In the genomic region with DNA sequence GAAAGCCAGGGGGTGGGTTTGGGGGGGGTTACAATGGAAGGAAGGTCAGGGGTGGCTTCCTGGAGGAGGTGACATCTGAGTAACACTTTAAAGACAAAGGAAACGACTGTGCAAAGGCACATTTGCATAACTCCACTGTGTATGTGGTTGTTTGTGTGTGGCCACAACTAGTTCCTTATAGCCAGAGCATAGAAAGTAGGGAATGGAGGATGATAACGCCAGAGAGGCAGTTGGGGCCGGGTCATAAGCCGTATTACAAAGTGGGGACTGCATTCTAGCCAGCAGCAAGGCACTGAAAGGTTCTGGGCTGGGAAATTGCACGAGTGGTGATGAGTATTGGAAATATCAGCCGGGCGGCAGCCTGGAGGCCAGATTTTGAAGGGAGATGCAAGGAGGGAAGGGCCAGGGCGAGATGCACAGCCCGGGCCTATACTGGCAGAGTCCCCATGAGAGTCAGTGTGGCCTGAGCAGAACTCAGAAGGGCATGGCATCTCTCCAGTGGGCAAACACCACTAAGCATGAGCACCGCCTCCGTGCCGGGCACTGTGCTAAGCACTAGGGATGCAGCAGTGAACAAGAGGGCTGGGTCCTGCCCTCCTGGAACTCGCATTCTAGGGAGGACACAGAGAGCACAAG, we compare ENCODE assay signal across 8 cellular contexts. TPM values are rescaled to one million over a fixed set of nuclear protein-coding genes. Genes with fewer than 3 reads are reported as not detected.
DNase-seq lines count a peak whose midpoint lies in the region; ATAC-seq and TF ChIP-seq lines count a peak whose summit lies in the region.

No MANE protein-coding gene starts in this region.

- peak overlapping the region; percentile 42 for H3K4me3 ChIP-seq in CD4-positive, CD25-positive, alpha-beta regulatory T cell (ENCODE audit: low read depth, low read length)

- ATAC-seq in CD4-positive, CD25-positive, alpha-beta regulatory T cell (ENCODE audit: low read depth in 2 of 2), result no peak
- peak; percentile 13 for ATAC-seq in HG02840 (IDR thresholded peaks at IDR 0.05; ENCODE audit: low FRiP score, unreplicated experiment)
- ATAC-seq in WTC11, result no peak

- H3K9me3 Mint-ChIP-seq in CD4-positive, CD25-positive, alpha-beta regulatory T cell, result no peaks in the 10 kb centered on the region
- peaks cover 4% of the 10 kb centered on the region; the same call in 1 of the 2 replicates for H3K9me3 Mint-ChIP-seq in WTC11

- no peaks in the 10 kb centered on the region for H3K36me3 ChIP-seq in CD4-positive, CD25-positive, alpha-beta regulatory T cell (ENCODE audit: control insufficient read depth, insufficient read depth, low read length)

- peak overlapping the region; percentile 51 to 79 (median 67) for H3K4me3 Mint-ChIP-seq in CD4-positive, CD25-positive, alpha-beta regulatory T cell
- H3K4me3 Mint-ChIP-seq in WTC11, result no peak overlapping the region

- H3K27ac ChIP-seq in CD4-positive, CD25-positive, alpha-beta regulatory T cell (ENCODE audit: insufficient read depth, low read length, poor library complexity, severe bottlenecking), result peak overlapping the region; percentile 89

- no peak for TF ChIP-seq CTCF in WTC11 (IDR thresholded peaks at IDR 0.05)

- no peaks in the 10 kb centered on the region for H3K27me3 ChIP-seq in CD4-positive, CD25-positive, alpha-beta regulatory T cell (ENCODE audit: control insufficient read depth, insufficient read depth, low read length)

- H3K4me1 ChIP-seq in CD4-positive, CD25-positive, alpha-beta regulatory T cell (ENCODE audit: control insufficient read depth, insufficient read depth, low read length, poor library complexity, severe bottlenecking), result peaks cover 54% of the 10 kb centered on the region

- peaks cover 0 to 77% (median 46%) of the 10 kb centered on the region in 4 donors for H3K4me1 Mint-ChIP-seq in CD4-positive, CD25-positive, alpha-beta regulatory T cell
- H3K4me1 Mint-ChIP-seq in WTC11, result peaks cover 40% of the 10 kb centered on the region

- CTCF ChIA-PET in WTC11 (lab: Charles Lee), result interaction anchor here (0.8 to 1.3 kb wide), 13 partner anchors 14 to 174 kb away, joined by 3 to 30 read pairs (median 4); a partner anchor contains a TSS

- peak overlapping the region; percentile 95 to 97 (median 97) for H3K27ac Mint-ChIP-seq in CD4-positive, CD25-positive, alpha-beta regulatory T cell
- H3K27ac Mint-ChIP-seq in WTC11, result peak overlapping the region; percentile 76

- H3K27me3 Mint-ChIP-seq in CD4-positive, CD25-positive, alpha-beta regulatory T cell, result no peaks in the 10 kb centered on the region
- no peaks in the 10 kb centered on the region for H3K27me3 Mint-ChIP-seq in WTC11 (ENCODE audit: low read depth)

- DNase-seq in CD4-positive, CD25-positive, alpha-beta regulatory T cell, result peak in 1 of 3 donors; percentile 42
- DNase-seq in WTC11 (ENCODE audit: low spot score), result no peak
- DNase-seq in lung microvascular endothelial cell (ENCODE audit: low read depth in 2 of 2), result peak; percentile 50 to 73
- DNase-seq in cerebellar cortex (ENCODE audit: low spot score), result no peak
- no peak for DNase-seq in 8988T
- no peak for DNase-seq in stimulated activated CD4-positive, alpha-beta T cell treated with anti-CD3 and anti-CD28 coated beads, Interleukin-15, amount 100 ng/mL, for 24 hours
- DNase-seq in SK-N-DZ (ENCODE audit: low spot score), result no peak

- no peaks in the 10 kb centered on the region for H3K36me3 Mint-ChIP-seq in CD4-positive, CD25-positive, alpha-beta regulatory T cell
- H3K36me3 Mint-ChIP-seq in WTC11, result peaks cover 11% of the 10 kb centered on the region

- POLR2A ChIA-PET in WTC11 (lab: Charles Lee), result interaction anchor here (0.8 kb wide), 1 partner anchor 109 kb away, joined by 3 read pairs; no protein-coding TSS in a partner anchor

- H3K9me3 ChIP-seq in CD4-positive, CD25-positive, alpha-beta regulatory T cell (ENCODE audit: control insufficient read depth in 2 of 2, low read length in 2 of 2), result no peaks in the 10 kb centered on the region

TF ChIP-seq in WTC11, 78 proteins besides CTCF, POLR2A, EP300 and RAD21 (continues in another document):
- TF ChIP-seq, protein P1, sequence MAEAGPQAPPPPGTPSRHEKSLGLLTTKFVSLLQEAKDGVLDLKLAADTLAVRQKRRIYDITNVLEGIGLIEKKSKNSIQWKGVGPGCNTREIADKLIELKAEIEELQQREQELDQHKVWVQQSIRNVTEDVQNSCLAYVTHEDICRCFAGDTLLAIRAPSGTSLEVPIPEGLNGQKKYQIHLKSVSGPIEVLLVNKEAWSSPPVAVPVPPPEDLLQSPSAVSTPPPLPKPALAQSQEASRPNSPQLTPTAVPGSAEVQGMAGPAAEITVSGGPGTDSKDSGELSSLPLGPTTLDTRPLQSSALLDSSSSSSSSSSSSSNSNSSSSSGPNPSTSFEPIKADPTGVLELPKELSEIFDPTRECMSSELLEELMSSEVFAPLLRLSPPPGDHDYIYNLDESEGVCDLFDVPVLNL (CRISPR knock-in tag; IDR thresholded peaks at IDR 0.05; ENCODE audit: borderline replicate concordance, low read depth), result no peak
- TF ChIP-seq, protein P2, sequence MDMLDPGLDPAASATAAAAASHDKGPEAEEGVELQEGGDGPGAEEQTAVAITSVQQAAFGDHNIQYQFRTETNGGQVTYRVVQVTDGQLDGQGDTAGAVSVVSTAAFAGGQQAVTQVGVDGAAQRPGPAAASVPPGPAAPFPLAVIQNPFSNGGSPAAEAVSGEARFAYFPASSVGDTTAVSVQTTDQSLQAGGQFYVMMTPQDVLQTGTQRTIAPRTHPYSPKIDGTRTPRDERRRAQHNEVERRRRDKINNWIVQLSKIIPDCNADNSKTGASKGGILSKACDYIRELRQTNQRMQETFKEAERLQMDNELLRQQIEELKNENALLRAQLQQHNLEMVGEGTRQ (CRISPR knock-in tag; IDR thresholded peaks at IDR 0.05), result no peak
- TF ChIP-seq CREM (CRISPR knock-in tag; IDR thresholded peaks at IDR 0.05) (no peak), KAT7 (CRISPR knock-in tag; IDR thresholded peaks at IDR 0.05; ENCODE audit: borderline replicate concordance) (no peak), ZNF232 (CRISPR knock-in tag; IDR thresholded peaks at IDR 0.05) (no peak), MYBL2 (CRISPR knock-in tag; IDR thresholded peaks at IDR 0.05) (no peak), GTF2I (CRISPR knock-in tag; conservative IDR thresholded peaks at IDR 0.05) (no peak), TEAD1 (CRISPR knock-in tag; IDR thresholded peaks at IDR 0.05) (no peak), TCF7 (CRISPR knock-in tag; IDR thresholded peaks at IDR 0.05; ENCODE audit: low read depth) (no peak), SOX15 (CRISPR knock-in tag; IDR thresholded peaks at IDR 0.05) (no peak)
- TF ChIP-seq, protein P3, sequence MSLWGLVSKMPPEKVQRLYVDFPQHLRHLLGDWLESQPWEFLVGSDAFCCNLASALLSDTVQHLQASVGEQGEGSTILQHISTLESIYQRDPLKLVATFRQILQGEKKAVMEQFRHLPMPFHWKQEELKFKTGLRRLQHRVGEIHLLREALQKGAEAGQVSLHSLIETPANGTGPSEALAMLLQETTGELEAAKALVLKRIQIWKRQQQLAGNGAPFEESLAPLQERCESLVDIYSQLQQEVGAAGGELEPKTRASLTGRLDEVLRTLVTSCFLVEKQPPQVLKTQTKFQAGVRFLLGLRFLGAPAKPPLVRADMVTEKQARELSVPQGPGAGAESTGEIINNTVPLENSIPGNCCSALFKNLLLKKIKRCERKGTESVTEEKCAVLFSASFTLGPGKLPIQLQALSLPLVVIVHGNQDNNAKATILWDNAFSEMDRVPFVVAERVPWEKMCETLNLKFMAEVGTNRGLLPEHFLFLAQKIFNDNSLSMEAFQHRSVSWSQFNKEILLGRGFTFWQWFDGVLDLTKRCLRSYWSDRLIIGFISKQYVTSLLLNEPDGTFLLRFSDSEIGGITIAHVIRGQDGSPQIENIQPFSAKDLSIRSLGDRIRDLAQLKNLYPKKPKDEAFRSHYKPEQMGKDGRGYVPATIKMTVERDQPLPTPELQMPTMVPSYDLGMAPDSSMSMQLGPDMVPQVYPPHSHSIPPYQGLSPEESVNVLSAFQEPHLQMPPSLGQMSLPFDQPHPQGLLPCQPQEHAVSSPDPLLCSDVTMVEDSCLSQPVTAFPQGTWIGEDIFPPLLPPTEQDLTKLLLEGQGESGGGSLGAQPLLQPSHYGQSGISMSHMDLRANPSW (CRISPR knock-in tag; conservative IDR thresholded peaks at IDR 0.05; ENCODE audit: low read depth), result no peak
- TF ChIP-seq, protein P4, sequence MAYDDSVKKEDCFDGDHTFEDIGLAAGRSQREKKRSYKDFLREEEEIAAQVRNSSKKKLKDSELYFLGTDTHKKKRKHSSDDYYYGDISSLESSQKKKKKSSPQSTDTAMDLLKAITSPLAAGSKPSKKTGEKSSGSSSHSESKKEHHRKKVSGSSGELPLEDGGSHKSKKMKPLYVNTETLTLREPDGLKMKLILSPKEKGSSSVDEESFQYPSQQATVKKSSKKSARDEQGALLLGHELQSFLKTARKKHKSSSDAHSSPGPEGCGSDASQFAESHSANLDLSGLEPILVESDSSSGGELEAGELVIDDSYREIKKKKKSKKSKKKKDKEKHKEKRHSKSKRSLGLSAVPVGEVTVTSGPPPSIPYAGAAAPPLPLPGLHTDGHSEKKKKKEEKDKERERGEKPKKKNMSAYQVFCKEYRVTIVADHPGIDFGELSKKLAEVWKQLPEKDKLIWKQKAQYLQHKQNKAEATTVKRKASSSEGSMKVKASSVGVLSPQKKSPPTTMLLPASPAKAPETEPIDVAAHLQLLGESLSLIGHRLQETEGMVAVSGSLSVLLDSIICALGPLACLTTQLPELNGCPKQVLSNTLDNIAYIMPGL (CRISPR knock-in tag; IDR thresholded peaks at IDR 0.05), result no peak

RNA-seq across cellular contexts. Expression of a gene that starts 33.6 kb away (rescaled TPM):
- total RNA-seq in CD4-positive, CD25-positive, alpha-beta regulatory T cell, result 8.2 TPM
- 1 to 10 TPM; 5.1 to 8.8 (median 7.7) TPM for polyA plus RNA-seq in CD4-positive, CD25-positive, alpha-beta regulatory T cell
- 5.0 to 7.6 TPM (median 6.7 TPM) in 3 replicates for total RNA-seq in WTC11 (2021)
- 23.1 and 29.2 TPM in 2 replicates for total RNA-seq in lung microvascular endothelial cell
- 9.3 and 10.9 TPM in 2 replicates for polyA plus RNA-seq in SK-N-DZ (2014; cell fraction: cytosol; rRNA removed)
- polyA plus RNA-seq in SK-N-DZ (2014; cell fraction: nucleus; rRNA removed), result 26.9 and 35.9 TPM in 2 replicates

RNA-seq across cellular contexts. Expression of a gene that starts 36.1 kb away (rescaled TPM):
- total RNA-seq in CD4-positive, CD25-positive, alpha-beta regulatory T cell, result 48.2 TPM
- polyA plus RNA-seq in CD4-positive, CD25-positive, alpha-beta regulatory T cell, result 100 to 1,000 TPM; 157 to 242 (median 168) TPM
- total RNA-seq in WTC11 (2021) (21.0 to 23.9 TPM (median 23.8 TPM) in 3 replicates), lung microvascular endothelial cell (51.6 and 73.0 TPM in 2 replicates)
- 106 and 115 TPM in 2 replicates for polyA plus RNA-seq in SK-N-DZ (2014; cell fraction: cytosol; rRNA removed)
- polyA plus RNA-seq in SK-N-DZ (2014; cell fraction: nucleus; rRNA removed), result 51.4 and 54.9 TPM in 2 replicates

RNA-seq across cellular contexts. Expression of a gene that starts 49.9 kb away (rescaled TPM):
- 3.2 TPM for total RNA-seq in CD4-positive, CD25-positive, alpha-beta regulatory T cell
- polyA plus RNA-seq in CD4-positive, CD25-positive, alpha-beta regulatory T cell, result 1 to 10 TPM in 2 of 4 donors, under 1 TPM in 2; 0.26 to 1.7 (median 0.96) TPM
- total RNA-seq in WTC11 (2021) (1.6 to 3.5 TPM (median 2.5 TPM) in 3 replicates), lung microvascular endothelial cell (1.5 and 1.8 TPM in 2 replicates)
- 0.33 and 0.59 TPM in 2 replicates for polyA plus RNA-seq in SK-N-DZ (2014; cell fraction: cytosol; rRNA removed)
- polyA plus RNA-seq in SK-N-DZ (2014; cell fraction: nucleus; rRNA removed), result 0.73 TPM in 1 of 2 replicates, not detected in the other

Comparison
In these comparisons a context has a peak if more than half of its experiments do, and no peak if none do; other contexts are left out.
1. DNase-seq: peak in lung microvascular endothelial cell (2 of 2); none in WTC11 (single experiment), cerebellar cortex (single experiment), 8988T (single experiment), stimulated activated CD4-positive, alpha-beta T cell treated with anti-CD3 and anti-CD28 coated beads, Interleukin-15, amount 100 ng/mL, for 24 hours (single experiment) and SK-N-DZ (single experiment).